8 cellular contexts compared by ENCODE assay signal in genomic region chr6:97394160-97394748, GRCh38.
DNase-seq lines count a peak whose midpoint lies in the region; TF ChIP-seq lines count a peak whose summit lies in the region.

No MANE protein-coding gene starts in this region.

- in situ Hi-C loops in astrocyte of the spinal cord (cut with HindIII; ENCODE audit: low sequenced_read_pairs): no loop called here

- no peaks in the 10 kb centered on the region for H3K9me3 ChIP-seq in SJSA1 (replicated peaks)

- no peak overlapping the region for H3K27ac ChIP-seq in SJSA1

- TF ChIP-seq CTCF in astrocyte of the spinal cord (IDR thresholded peaks at IDR 0.05; ENCODE audit: low read depth, low read length): peak; percentile 82

- H3K4me1 ChIP-seq in SJSA1 (replicated peaks): no peaks in the 10 kb centered on the region

- H3K27me3 ChIP-seq in H7 (ENCODE audit: control insufficient read depth, insufficient read depth, low read length): no peaks in the 10 kb centered on the region
- H3K27me3 ChIP-seq in SJSA1 (replicated peaks): peaks cover 4% of the 10 kb centered on the region; the same call in 1 of the 2 replicates

- peak; percentile 64 for DNase-seq in activated effector memory CD4-positive, alpha-beta T cell treated with anti-CD3 and anti-CD28 coated beads, Interleukin-2, amount 50 U/mL, for 16 hours
- no peak for DNase-seq in activated effector memory CD4-positive, alpha-beta T cell treated with Interleukin-2 at 50 U/mL for 16 hours
- DNase-seq in H7 (peak; percentile 13), Kasumi-1 (lab: John Stamatoyannopoulos, UW) (peak; percentile 82 to 83), SJSA1 (ENCODE audit: low read depth in 1 of 2, low spot score in 2 of 2) (peak; percentile 37 to 46), astrocyte of the spinal cord (ENCODE audit: low read depth, low spot score) (peak; percentile 62), iPS DF 4.7 (ENCODE audit: extremely low read depth, low spot score) (peak; percentile 33)
- peak in 2 of 3 donors; percentile 15 to 60 for DNase-seq in stimulated activated CD4-positive, alpha-beta T cell treated with anti-CD3 and anti-CD28 coated beads, Interleukin-12 subunit alpha, Interleukin-12 subunit beta, amount 100 ng/mL, for 48 hours (ENCODE audit: low read depth in 2 of 3, low spot score in 1 of 3)

- H3K36me3 ChIP-seq in H7 (replicated peaks; ENCODE audit: control insufficient read depth, insufficient read depth, low read length) (no peaks in the 10 kb centered on the region), SJSA1 (no peaks in the 10 kb centered on the region)

- H3K4me3 ChIP-seq in H7 (ENCODE audit: insufficient read depth, low read depth, low read length) (no peak overlapping the region), SJSA1 (no peak overlapping the region), astrocyte of the spinal cord (ENCODE audit: low read depth, low read length) (no peak overlapping the region)
